8 cellular contexts compared by ENCODE assay signal in genomic region chr17:34980353-34980680, GRCh38. TPM values are rescaled to one million over a fixed set of nuclear protein-coding genes. Genes with fewer than 3 reads are reported as not detected.
A peak's percentile ranks its signal among the peaks of the same experiment; 100 is the strongest.
DNase-seq lines count a peak whose midpoint lies in the region; ATAC-seq, FAIRE-seq and TF ChIP-seq lines count a peak whose summit lies in the region.

LIG3 (plus strand) TSS chr17:34980512; CDS start chr17:34983006, 2,494 bp downstream.

- H3K9me3 ChIP-seq in H1 (ENCODE audit: insufficient read depth in 2 of 2, low read depth in 1 of 2, low read length in 1 of 2) (no peaks in the 10 kb centered on the region), mesenchymal stem cell (ENCODE audit: control insufficient read depth, low read length) (no peaks in the 10 kb centered on the region)

- H3K18ac ChIP-seq in H1 (ENCODE audit: extremely low read depth, low read length), result no peak within 1 kb of the TSS; the same call in 1 of the 2 replicates
- peak within 1 kb of the TSS; percentile 94 to 99 for H3K18ac ChIP-seq in mesenchymal stem cell (ENCODE audit: low read depth in 1 of 2, low read length in 2 of 2)

- no peak for TF ChIP-seq EP300 in H1 (IDR thresholded peaks at IDR 0.05; ENCODE audit: borderline replicate concordance in 1 of 2, low read depth in 2 of 2, low read length in 2 of 2)

- H3K4ac ChIP-seq in H1 (replicated peaks; ENCODE audit: insufficient read length, low read depth, low read length) (no peak within 1 kb of the TSS), mesenchymal stem cell (ENCODE audit: low read depth in 1 of 2, low read length in 2 of 2) (peak within 1 kb of the TSS; percentile 91 to 96)

- H3K56ac ChIP-seq in H1 (replicated peaks; ENCODE audit: insufficient read length, low read depth, low read length), result peak within 1 kb of the TSS; percentile 56

- H3K23me2 ChIP-seq in H1 (ENCODE audit: low read depth, low read length), result no peaks in the 10 kb centered on the region; the same call in 1 of the 2 replicates

- WGBS in H1 (ENCODE audit: extremely low coverage in 1 of 2, insufficient coverage in 1 of 2, insufficient read length in 1 of 2, insufficient replicate concordance in 2 of 2, low coverage in 1 of 2, low lambda C conversion rate in 2 of 2, missing lambda C conversion rate in 1 of 2), 2 experiments, result 0% methylated on average over 32 of the region's 39 CpGs; no CpG with 5 or more reads in 1 of the 2 experiments
- WGBS in mesenchymal stem cell, result under 1% methylated on average over 29 of the region's 39 CpGs

- peak; percentile 95 for DNase-seq in COLO829 (ENCODE audit: low spot score)
- DNase-seq in HUDEP-2 (lab: John Stamatoyannopoulos, UW; ENCODE audit: unreplicated experiment in 76 of 76), result peak in 75 of 76 experiments; percentile 31 to 93 (median 84)
- peak; percentile 76 for DNase-seq in NOMO-1 treated with dmso at 0.1 percent for 144 hours (lab: John Stamatoyannopoulos, UW; ENCODE audit: unreplicated experiment)
- DNase-seq in activated CD8-positive, alpha-beta memory T cell treated with anti-CD3 and anti-CD28 coated beads for 48 hours (ENCODE audit: low read depth in 2 of 3, low spot score in 2 of 3), result peak; percentile 85 to 93 (median 90)
- DNase-seq in H1 (ENCODE audit: low read depth in 1 of 2, low spot score in 2 of 2), result peak; percentile 85 to 96
- peak; percentile 92 for DNase-seq in mesenchymal stem cell
- DNase-seq in stimulated activated CD8-positive, alpha-beta memory T cell treated with anti-CD3 and anti-CD28 coated beads, Interleukin-12 subunit alpha, Interleukin-12 subunit beta, amount 100 ng/mL, for 24 hours (ENCODE audit: extremely low read depth), result peak; percentile 93

- no peak for TF ChIP-seq CTCF in H1 (IDR thresholded peaks at IDR 0.05; ENCODE audit: control extremely low read depth in 1 of 3, insufficient read depth in 1 of 3, low read depth in 1 of 3, low read length in 3 of 3)

- no peak within 1 kb of the TSS for H2BK15ac ChIP-seq in H1 (ENCODE audit: low read length)
- peak within 1 kb of the TSS; percentile 100 for H2BK15ac ChIP-seq in mesenchymal stem cell (ENCODE audit: low read depth, poor library complexity, severe bottlenecking)

- H3K23ac ChIP-seq in H1 (ENCODE audit: insufficient read length) (no peak within 1 kb of the TSS), mesenchymal stem cell (ENCODE audit: low read length in 2 of 2) (peak within 1 kb of the TSS in 1 of 2 experiments; percentile 100)

- TF ChIP-seq RAD21 in H1 (IDR thresholded peaks at IDR 0.05 in 1 of 2, conservative IDR thresholded peaks at IDR 0.05 in 1 of 2; ENCODE audit: low read depth in 2 of 2, low read length in 2 of 2), result peak in 1 of 2 experiments; percentile 5; a peak in 1 of 4 replicates

- no peak for FAIRE-seq in H1 (lab: Jason Lieb, UNC)

- peak within 1 kb of the TSS; percentile 51 for H4K91ac ChIP-seq in H1 (replicated peaks; ENCODE audit: insufficient read length, low read length)
- H4K91ac ChIP-seq in mesenchymal stem cell (ENCODE audit: low read length), result peak within 1 kb of the TSS; percentile 99

- H3K79me2 ChIP-seq in H1 (ENCODE audit: control insufficient read depth in 1 of 2, insufficient read depth in 2 of 2, low read length in 2 of 2), result peaks cover 3 to 45% of the 10 kb centered on the region in 2 experiments

- H4K8ac ChIP-seq in H1 (ENCODE audit: extremely low read depth, insufficient read depth, low read length), result peak within 1 kb of the TSS; percentile 94
- H4K8ac ChIP-seq in mesenchymal stem cell (ENCODE audit: low read length), result peak within 1 kb of the TSS; percentile 98

- H2AFZ ChIP-seq in H1 (ENCODE audit: low read length) (no peak within 1 kb of the TSS), mesenchymal stem cell (ENCODE audit: low read depth, low read length) (peak within 1 kb of the TSS; percentile 71)

- peak within 1 kb of the TSS; percentile 72 to 98 (median 76) for H3K4me3 ChIP-seq in H1 (ENCODE audit: extremely low read depth in 1 of 4, insufficient read depth in 2 of 4, low read depth in 3 of 4, low read length in 4 of 4)
- H3K4me3 ChIP-seq in mesenchymal stem cell (ENCODE audit: insufficient read depth in 1 of 2, low read depth in 1 of 2, low read length in 2 of 2), result peak within 1 kb of the TSS; percentile 81 to 93

- no peak within 1 kb of the TSS for H2BK12ac ChIP-seq in H1 (ENCODE audit: low read depth, low read length)
- peak within 1 kb of the TSS in 1 of 2 experiments; percentile 97 for H2BK12ac ChIP-seq in mesenchymal stem cell (ENCODE audit: low read length in 2 of 2)

- H3K9ac ChIP-seq in H1 (replicated peaks in 1 of 4; ENCODE audit: extremely low read depth in 1 of 4, low read depth in 3 of 4, low read length in 3 of 4) (peak within 1 kb of the TSS; percentile 57 to 98 (median 94)), mesenchymal stem cell (ENCODE audit: low read length) (peak within 1 kb of the TSS; percentile 98)

- peaks cover 0 to 19% (median 4%) of the 10 kb centered on the region in 4 experiments; a peak in 6 of 8 replicates for H3K36me3 ChIP-seq in H1 (ENCODE audit: control insufficient read depth in 2 of 4, insufficient read depth in 4 of 4, low read length in 3 of 4)
- peaks cover 4 to 6% of the 10 kb centered on the region in 2 experiments for H3K36me3 ChIP-seq in mesenchymal stem cell (ENCODE audit: control insufficient read depth in 1 of 2, insufficient read depth in 2 of 2, low read depth in 1 of 2, low read length in 2 of 2)

- 0 out of 2 replicates have a peak within 1 kb of the TSS, but pooled peaks have one; percentile 57 for H2BK5ac ChIP-seq in H1 (ENCODE audit: low read depth, low read length)
- H2BK5ac ChIP-seq in mesenchymal stem cell (ENCODE audit: low read depth, low read length, poor library complexity, severe bottlenecking), result peak within 1 kb of the TSS; percentile 98

- H3K79me1 ChIP-seq in H1 (ENCODE audit: low read depth, low read length) (peaks cover 3% of the 10 kb centered on the region; the same call in 1 of the 2 replicates), mesenchymal stem cell (replicated peaks; ENCODE audit: low read length, poor library complexity, severe bottlenecking) (peaks cover 18% of the 10 kb centered on the region)

- POLR2A ChIA-PET in H1 (lab: Charles Lee; ENCODE audit: partially characterized antibody), result interaction anchor here (0.7 to 4.9 kb wide), 15 partner anchors 12 to 375 kb away, joined by 3 to 44 read pairs (median 6); partner anchors contain the start of genes CCT6B, FNDC8, RFFL and ZNF830

- H4K5ac ChIP-seq in H1 (ENCODE audit: insufficient read length, low read depth, low read length), result peak within 1 kb of the TSS; percentile 90

- CTCF ChIA-PET in H1 (lab: Charles Lee; ENCODE audit: partially characterized antibody), result no interaction called here

- H2AK5ac ChIP-seq in H1 (ENCODE audit: low read depth, low read length), result no peak within 1 kb of the TSS
- H2AK5ac ChIP-seq in mesenchymal stem cell (ENCODE audit: low read length, severe bottlenecking), result no peak within 1 kb of the TSS

- H3K4me1 ChIP-seq in H1 (replicated peaks in 1 of 4; ENCODE audit: control insufficient read depth in 3 of 4, insufficient read depth in 4 of 4, low read length in 3 of 4) (peaks cover 0 to 6% (median 4%) of the 10 kb centered on the region in 4 experiments; a peak in 4 of 7 replicates), mesenchymal stem cell (ENCODE audit: control insufficient read depth, insufficient read depth, low read depth, low read length) (peaks cover 2% of the 10 kb centered on the region)

- no peak within 1 kb of the TSS for H3K14ac ChIP-seq in H1 (ENCODE audit: insufficient read length)
- peak within 1 kb of the TSS in 1 of 2 experiments; percentile 99 for H3K14ac ChIP-seq in mesenchymal stem cell (ENCODE audit: low read length in 2 of 2)

- H2BK20ac ChIP-seq in H1 (ENCODE audit: low read length), result no peak within 1 kb of the TSS

- TF ChIP-seq POLR2A in H1 (IDR thresholded peaks at IDR 0.05; ENCODE audit: control extremely low read depth in 1 of 2, low read depth in 2 of 2, low read length in 2 of 2), result peak; percentile 85 to 87; a peak in 2 of 3 replicates

- H3K4me2 ChIP-seq in H1 (ENCODE audit: insufficient read depth in 1 of 2, low read depth in 2 of 2, low read length in 2 of 2), result peak within 1 kb of the TSS; percentile 67 to 90
- H3K4me2 ChIP-seq in mesenchymal stem cell (ENCODE audit: low read length, poor library complexity, severe bottlenecking), result peak within 1 kb of the TSS; percentile 79

- peaks cover 0 to 1% of the 10 kb centered on the region in 2 experiments for H4K20me1 ChIP-seq in H1 (replicated peaks in 1 of 2; ENCODE audit: control insufficient read depth in 1 of 2, insufficient read depth in 2 of 2, low read length in 2 of 2)

- H3K27ac ChIP-seq in H1 (ENCODE audit: low read depth, low read length) (peak within 1 kb of the TSS; percentile 91), mesenchymal stem cell (ENCODE audit: low read length, poor library complexity, severe bottlenecking) (peak within 1 kb of the TSS; percentile 90)

- H2BK120ac ChIP-seq in H1 (replicated peaks; ENCODE audit: low read depth, low read length), result no peak within 1 kb of the TSS
- peak within 1 kb of the TSS; percentile 94 for H2BK120ac ChIP-seq in mesenchymal stem cell (ENCODE audit: low read depth, low read length)

- ATAC-seq in GM21381 (IDR thresholded peaks at IDR 0.05; ENCODE audit: unreplicated experiment), result peak; percentile 81

- no peaks in the 10 kb centered on the region for H3K27me3 ChIP-seq in H1 (replicated peaks in 1 of 4; ENCODE audit: control insufficient read depth in 3 of 4, extremely low read depth in 1 of 4, insufficient read depth in 3 of 4, low read length in 3 of 4)
- H3K27me3 ChIP-seq in mesenchymal stem cell (ENCODE audit: control insufficient read depth in 1 of 2, insufficient read depth in 1 of 2, low read length in 2 of 2), result peaks cover 0 to 2% of the 10 kb centered on the region in 2 experiments

TF ChIP-seq in H1, 55 proteins besides CTCF, POLR2A, EP300 and RAD21 (continues in another document):
- TF ChIP-seq CBX8 (IDR thresholded peaks at IDR 0.05; ENCODE audit: borderline replicate concordance, low read depth, low read length) (no peak), HDAC6 (IDR thresholded peaks at IDR 0.05; ENCODE audit: low read depth, low read length) (no peak), SP1 (IDR thresholded peaks at IDR 0.05; ENCODE audit: low read depth, low read length) (peak; percentile 67), RXRA (IDR thresholded peaks at IDR 0.05; ENCODE audit: insufficient read depth, low read depth, low read length) (no peak), POU5F1 (IDR thresholded peaks at IDR 0.05; ENCODE audit: low read depth, low read length) (no peak)

RNA-seq across cellular contexts. Expression of gene LIG3, which starts in this region (rescaled TPM):
- total RNA-seq in H1 (2021; fragmentation: NEBNext Ultra II Directional; extraction: Animal tissue kit (Norgen Biotek cat#: 25700)), result 89.3 and 95.1 TPM in 2 replicates
- 63.6 and 76.5 TPM in 2 replicates for polyA plus RNA-seq in H1 (2011; rRNA removed)
- 92.8 TPM for polyA plus RNA-seq in H1 (2011; cell fraction: cytosol; rRNA removed)
- polyA plus RNA-seq in H1 (2011; cell fraction: nucleus; rRNA removed), result 145 TPM
- 59.8 to 76.1 TPM (median 62.4 TPM) in 4 replicates for polyA plus RNA-seq in H1 (2012, experiment 1 of 2)
- 16.4 TPM for polyA plus RNA-seq in H1 (2012, experiment 2 of 2)
- 35.6 TPM for polyA plus RNA-seq in H1 (2013, experiment 1 of 2)
- 31.5 TPM for polyA plus RNA-seq in H1 (2013, experiment 2 of 2)
- polyA minus RNA-seq in H1 (2011; rRNA and poly(A)+ RNA removed), result 280 and 290 TPM in 2 replicates
- polyA minus RNA-seq in H1 (2011; cell fraction: cytosol; rRNA and poly(A)+ RNA removed), result 123 TPM
- polyA minus RNA-seq in H1 (2011; cell fraction: nucleus; rRNA and poly(A)+ RNA removed), result 185 TPM
- polyA plus RNA-seq in mesenchymal stem cell (2013, experiment 1 of 2), result 11.0 TPM
- polyA plus RNA-seq in mesenchymal stem cell (2013, experiment 2 of 2), result 10.0 TPM

Comparison
In these comparisons a context has a peak if more than half of its experiments do, and no peak if none do; other contexts are left out.
1. Peak in every context shown above with its lines: DNase-seq, ATAC-seq, H3K4me3 ChIP-seq and H3K27ac ChIP-seq.